In genomic region chr9:4965174-4965821, GRCh38 we compare ENCODE assay signal across 13 cellular contexts. TPM values are rescaled to one million over a fixed set of nuclear protein-coding genes. Genes with fewer than 3 reads are reported as not detected.
DNase-seq lines count a peak whose midpoint lies in the region; TF ChIP-seq lines count a peak whose summit lies in the region.
"Had no signal": no experiment of that assay in that cellular context is flagged by ENCODE, and none has a peak within 500 bp of the region (broad histone marks: within the 10 kb centered on the region; RNA-seq: fewer than 3 reads in every experiment).

No MANE protein-coding gene starts in this region.

- H3K9me3 Mint-ChIP-seq in T-helper 2 cell treated with Interferon-gamma antibody and Interleukin-4, amounts not matched to agents 5 μg/mL and 100 μg/mL, for 36 hours = peaks cover 25% of the 10 kb centered on the region

- intact Hi-C loops in ascending aorta (cut with DNase I) = no loop called here

- peak overlapping the region; percentile 89 for H2AFZ ChIP-seq in ACC112 (ENCODE audit: low read length, unreplicated experiment)

- H3K27me3 ChIP-seq in ACC112 (ENCODE audit: insufficient read depth, low read length) (no peaks in the 10 kb centered on the region), ascending aorta (no peaks in the 10 kb centered on the region)

- peaks cover 0 to 13% of the 10 kb centered on the region in 2 donors for H3K9me3 ChIP-seq in ascending aorta

- no peaks in the 10 kb centered on the region for H3K36me3 ChIP-seq in ACC112 (ENCODE audit: insufficient read depth, low read length)
- no peaks in the 10 kb centered on the region for H3K36me3 ChIP-seq in ascending aorta

- peaks cover 44% of the 10 kb centered on the region for H3K4me1 Mint-ChIP-seq in T-helper 2 cell treated with Interferon-gamma antibody and Interleukin-4, amounts not matched to agents 5 μg/mL and 100 μg/mL, for 36 hours (ENCODE audit: low read depth)

- peaks cover 14% of the 10 kb centered on the region for H3K36me3 Mint-ChIP-seq in T-helper 2 cell treated with Interferon-gamma antibody and Interleukin-4, amounts not matched to agents 5 μg/mL and 100 μg/mL, for 36 hours (ENCODE audit: low read depth)

- peak overlapping the region; percentile 37 for H3K27ac Mint-ChIP-seq in T-helper 2 cell treated with Interferon-gamma antibody and Interleukin-4, amounts not matched to agents 5 μg/mL and 100 μg/mL, for 36 hours

- H3K4me3 Mint-ChIP-seq in T-helper 2 cell treated with Interferon-gamma antibody and Interleukin-4, amounts not matched to agents 5 μg/mL and 100 μg/mL, for 36 hours = peak overlapping the region; percentile 55

- H3K27me3 Mint-ChIP-seq in T-helper 2 cell treated with Interferon-gamma antibody and Interleukin-4, amounts not matched to agents 5 μg/mL and 100 μg/mL, for 36 hours (ENCODE audit: low read depth) = no peaks in the 10 kb centered on the region

- DNase-seq in T-helper 2 cell treated with Interferon-gamma antibody and Interleukin-4, amounts not matched to agents 5 μg/mL and 100 μg/mL, for 36 hours (ENCODE audit: low spot score) = no peak
- DNase-seq in T-helper 2 cell (no peak), OCI-M1 (lab: John Stamatoyannopoulos, UW) (peak; percentile 99), ascending aorta (ENCODE audit: low spot score in 2 of 2) (no peak), activated gamma-delta T cell (lab: John Stamatoyannopoulos, UW) (no peak), T1000 (lab: John Stamatoyannopoulos, UW) (no peak)
- DNase-seq in stimulated activated CD4-positive, alpha-beta T cell treated with anti-CD3 and anti-CD28 coated beads, Interleukin-2, amount 100 ng/mL, for 48 hours = no peak
- DNase-seq: DMS153, HCEC 1CT, NCI-H1930, NCI-H510A treated with DMSO at 0.1 percent for 48 hours had no signal

- H3K4me1 ChIP-seq in ACC112 (ENCODE audit: control insufficient read depth, insufficient read depth, low read length, unreplicated experiment) = peaks cover 37% of the 10 kb centered on the region
- H3K4me1 ChIP-seq in ascending aorta = peaks cover 0 to 9% of the 10 kb centered on the region in 2 donors

- no peak for TF ChIP-seq CTCF in ascending aorta (IDR thresholded peaks at IDR 0.05)

- no peaks in the 10 kb centered on the region for H3K79me2 ChIP-seq in ACC112 (ENCODE audit: control insufficient read depth, insufficient read depth, low read length, unreplicated experiment)

- H3K4me3 ChIP-seq in ACC112 (ENCODE audit: low read depth, low read length) = peak overlapping the region; percentile 63
- peak overlapping the region in 1 of 2 donors; percentile 25 for H3K4me3 ChIP-seq in ascending aorta

- H3K27ac ChIP-seq in ACC112 (ENCODE audit: low read depth, low read length) (no peak overlapping the region), ascending aorta (peak overlapping the region; percentile 22 to 29)
- H3K27ac ChIP-seq: C4-2B had no signal

RNA-seq across cellular contexts. Expression of gene JAK2, which starts 19.8 kb away (rescaled TPM):
- 31.9 TPM for total RNA-seq in ascending aorta
